12 cellular contexts compared by ENCODE assay signal in genomic region chr17:9151091-9151490, GRCh38.
DNase-seq lines count a peak whose midpoint lies in the region; TF ChIP-seq lines count a peak whose summit lies in the region.
"Had no signal": no experiment of that assay in that cellular context is flagged by ENCODE, and none has a peak within 500 bp of the region (broad histone marks: within the 10 kb centered on the region; RNA-seq: fewer than 3 reads in every experiment).

No MANE protein-coding gene starts in this region.

- CTCF ChIA-PET in HEK293 (lab: Yijun Ruan, JAX) (no interaction called here), mammary epithelial cell (lab: Charles Lee; ENCODE audit: low non-redundant PET) (no interaction called here)

- H3K36me3 ChIP-seq in HEK293 (ENCODE audit: control insufficient read depth in 2 of 2, insufficient read depth in 1 of 2, low read length in 2 of 2) (no peaks in the 10 kb centered on the region), esophagus squamous epithelium (no peaks in the 10 kb centered on the region), stomach (no peaks in the 10 kb centered on the region), mammary epithelial cell (ENCODE audit: insufficient read depth, low read length) (no peaks in the 10 kb centered on the region)

- peaks cover 16% of the 10 kb centered on the region for H3K4me1 ChIP-seq in HEK293 (ENCODE audit: control insufficient read depth, insufficient read depth, low read length)
- H3K4me1 ChIP-seq in esophagus squamous epithelium = peaks cover 0 to 48% (median 23%) of the 10 kb centered on the region in 3 donors
- peaks cover 11 to 32% (median 26%) of the 10 kb centered on the region in 4 donors for H3K4me1 ChIP-seq in stomach
- no peaks in the 10 kb centered on the region for H3K4me1 ChIP-seq in mammary epithelial cell (ENCODE audit: insufficient read depth, low read length)

- no peak for TF ChIP-seq EP300 in stomach (IDR thresholded peaks at IDR 0.05)

- dilution Hi-C loops in mammary epithelial cell (cut with HindIII; ENCODE audit: low sequenced_read_pairs) = no loop called here

- no peaks in the 10 kb centered on the region; the same call in none of the 2 replicates for H3K27me3 Mint-ChIP-seq in HFFc6 (ENCODE audit: insufficient read depth)

- H3K27me3 ChIP-seq in esophagus squamous epithelium = no peaks in the 10 kb centered on the region
- no peaks in the 10 kb centered on the region for H3K27me3 ChIP-seq in stomach
- H3K27me3 ChIP-seq in mammary epithelial cell (ENCODE audit: insufficient read depth, low read length) = no peaks in the 10 kb centered on the region

- intact Hi-C loops in esophagus squamous epithelium (cut with DNase I) = no loop called here
- intact Hi-C loops in stomach (cut with DNase I; ENCODE audit: low total_unique reads) = no loop called here
- intact Hi-C loops in mammary epithelial cell (cut with micrococcal nuclease) = no loop called here

- H3K4me3 Mint-ChIP-seq in HFFc6 = no peak overlapping the region
- H3K4me3 Mint-ChIP-seq: activated CD4-positive, alpha-beta memory T cell treated with anti-CD3 and anti-CD28 coated beads for 36 hours; dendritic cell treated with granulocyte-macrophage colony-stimulating factor and Interleukin-4, amounts not matched to agents 40 ng/mL and 50 ng/mL, for 4 days had no signal

- H3K4me3 ChIP-seq in HEK293 (ENCODE audit: low read depth, low read length) (no peak overlapping the region), esophagus squamous epithelium (no peak overlapping the region), stomach (no peak overlapping the region), mammary epithelial cell (replicated peaks in 1 of 3; ENCODE audit: insufficient read depth in 1 of 3, low read depth in 2 of 3, low read length in 3 of 3) (no peak overlapping the region)

- no peak overlapping the region for H3K27ac Mint-ChIP-seq in HFFc6
- H3K27ac Mint-ChIP-seq: activated CD4-positive, alpha-beta memory T cell treated with anti-CD3 and anti-CD28 coated beads for 36 hours; activated T-helper 2 cell treated with anti-CD3 and anti-CD28 coated beads, Interferon-gamma antibody, Interleukin-2, Interleukin-4, amounts not matched to agents 10 μg/mL and 5 μg/mL and 100 μg/mL, durations not matched to agents 14 hours and 24 hours and 36 hours; dendritic cell treated with granulocyte-macrophage colony-stimulating factor and Interleukin-4, amounts not matched to agents 40 ng/mL and 50 ng/mL, for 4 days had no signal

- 50 to 57% methylated on average over 3 to 5 of the region's 6 CpGs for WGBS in esophagus squamous epithelium, 2 donors
- WGBS in stomach, 5 donors = 18 to 36% (median 25%) methylated on average over 6 of the region's 6 CpGs
- WGBS in mammary epithelial cell (ENCODE audit: low coverage, missing lambda C conversion rate) = 46% methylated on average over 6 of the region's 6 CpGs

- POLR2A ChIA-PET in HEK293 (lab: Yijun Ruan, JAX) = no interaction called here

- H3K4me2 ChIP-seq in mammary epithelial cell (ENCODE audit: insufficient read depth, low read depth, low read length) = no peak overlapping the region

- no peak overlapping the region for H2AFZ ChIP-seq in mammary epithelial cell (ENCODE audit: low read depth, low read length)

- H3K27ac ChIP-seq in HEK293 (ENCODE audit: extremely low read depth, low read depth, low read length) = peak overlapping the region; percentile 22; the same call in 1 of the 2 replicates
- H3K27ac ChIP-seq in esophagus squamous epithelium = peak overlapping the region; percentile 51 to 90 (median 72)
- H3K27ac ChIP-seq in stomach = peak overlapping the region in 4 of 5 donors; percentile 60 to 75 (median 64)
- no peak overlapping the region for H3K27ac ChIP-seq in mammary epithelial cell (ENCODE audit: insufficient read depth, low read depth, low read length)

- DNase-seq in NCI-H345 treated with DMSO at 0.1 percent for 48 hours (lab: John Stamatoyannopoulos, UW; ENCODE audit: unreplicated experiment) (peak; percentile 5), esophagus squamous epithelium (lab: John Stamatoyannopoulos, UW) (no peak), stomach (no peak), mammary epithelial cell (no peak), HFFc6 (no peak), GM20000 (ENCODE audit: low spot score) (no peak)
- DNase-seq in stimulated activated CD4-positive, alpha-beta T cell treated with anti-CD3 and anti-CD28 coated beads, Interleukin-2, amount 100 ng/mL, for 48 hours = no peak
- DNase-seq: activated CD4-positive, alpha-beta memory T cell treated with anti-CD3 and anti-CD28 coated beads for 36 hours; Right ventricle myocardium superior had no signal

- no peaks in the 10 kb centered on the region for H4K20me1 ChIP-seq in mammary epithelial cell (ENCODE audit: insufficient read depth, low read length)

- no peak overlapping the region for H3K9ac ChIP-seq in mammary epithelial cell (ENCODE audit: insufficient read depth, low read length)

- in situ Hi-C loops in mammary epithelial cell (cut with MboI; ENCODE audit: low sequenced_read_pairs in 2 of 2) = no loop called here

- no peaks in the 10 kb centered on the region for H3K9me3 ChIP-seq in HEK293 (ENCODE audit: control insufficient read depth, insufficient read depth, low read depth, low read length)
- no peaks in the 10 kb centered on the region for H3K9me3 ChIP-seq in esophagus squamous epithelium
- H3K9me3 ChIP-seq in stomach = no peaks in the 10 kb centered on the region
- peaks cover 4% of the 10 kb centered on the region for H3K9me3 ChIP-seq in mammary epithelial cell (replicated peaks; ENCODE audit: insufficient read depth, low read length)

- BruUV-seq in mammary epithelial cell (replicated peaks; lab: Mats Ljungman, UMichigan) = no TSS peak

- H3K79me2 ChIP-seq in mammary epithelial cell (ENCODE audit: insufficient read depth, low read length) = no peaks in the 10 kb centered on the region

- TF ChIP-seq CTCF in HEK293 (tag by site-specific recombination; IDR thresholded peaks at IDR 0.05) (no peak), esophagus squamous epithelium (IDR thresholded peaks at IDR 0.05) (no peak), stomach (IDR thresholded peaks at IDR 0.05) (no peak), mammary epithelial cell (conservative IDR thresholded peaks at IDR 0.05 in 1 of 2, IDR thresholded peaks at IDR 0.05 in 1 of 2; ENCODE audit: extremely low read depth in 1 of 2, insufficient read depth in 1 of 2, low read depth in 1 of 2, low read length in 2 of 2) (no peak), HFFc6 (IDR thresholded peaks at IDR 0.05) (no peak), GM20000 (IDR thresholded peaks at IDR 0.05; ENCODE audit: extremely low read depth, missing control alignments) (no peak)

- TF ChIP-seq POLR2A in esophagus squamous epithelium (IDR thresholded peaks at IDR 0.05) (no peak), stomach (IDR thresholded peaks at IDR 0.05) (no peak)

- peaks cover 54% of the 10 kb centered on the region for H3K9me3 Mint-ChIP-seq in HFFc6
- H3K9me3 Mint-ChIP-seq: activated CD4-positive, alpha-beta memory T cell treated with anti-CD3 and anti-CD28 coated beads for 36 hours; activated T-helper 2 cell treated with anti-CD3 and anti-CD28 coated beads, Interferon-gamma antibody, Interleukin-2, Interleukin-4, amounts not matched to agents 10 μg/mL and 5 μg/mL and 100 μg/mL, durations not matched to agents 14 hours and 24 hours and 36 hours; dendritic cell treated with granulocyte-macrophage colony-stimulating factor and Interleukin-4, amounts not matched to agents 40 ng/mL and 50 ng/mL, for 4 days had no signal

- H3K4me1 Mint-ChIP-seq in HFFc6 (ENCODE audit: low read depth) = peaks cover 5% of the 10 kb centered on the region; the same call in 1 of the 2 replicates

- peaks cover 18% of the 10 kb centered on the region for H3K36me3 Mint-ChIP-seq in HFFc6 (ENCODE audit: low read depth)
- H3K36me3 Mint-ChIP-seq: activated CD4-positive, alpha-beta memory T cell treated with anti-CD3 and anti-CD28 coated beads for 36 hours had no signal

TF ChIP-seq in HEK293, 187 proteins besides CTCF, POLR2A, EP300 and RAD21 (continues in another document):
- TF ChIP-seq GLI4 (tag by site-specific recombination; IDR thresholded peaks at IDR 0.05) (no peak), ZBTB21 (tag by site-specific recombination; IDR thresholded peaks at IDR 0.05) (no peak), SCRT1 (tag by site-specific recombination; IDR thresholded peaks at IDR 0.05; ENCODE audit: borderline replicate concordance) (peak; percentile 39; the same call in 1 of the 2 replicates), ZNF610 (tag by site-specific recombination; IDR thresholded peaks at IDR 0.05; ENCODE audit: borderline replicate concordance) (no peak), TCF7L2 (IDR thresholded peaks at IDR 0.05; ENCODE audit: borderline replicate concordance, low read depth, low read length) (peak; percentile 75; the same call in 1 of the 2 replicates), SCRT2 (tag by site-specific recombination; IDR thresholded peaks at IDR 0.05) (0 out of 2 replicates have a peak, but pooled peaks have one; percentile 29), ZNF148 (tag by site-specific recombination; IDR thresholded peaks at IDR 0.05; ENCODE audit: borderline replicate concordance) (no peak), GLIS1 (tag by site-specific recombination; IDR thresholded peaks at IDR 0.05) (0 out of 2 replicates have a peak, but pooled peaks have one; percentile 39)
